Comparison of ENCODE assay signal across 9 cellular contexts in genomic region chr3:56921573-56922571, GRCh38.
DNase-seq lines count a peak whose midpoint lies in the region; ATAC-seq, FAIRE-seq and TF ChIP-seq lines count a peak whose summit lies in the region.
"Had no signal": no experiment of that assay in that cellular context is flagged by ENCODE, and none has a peak within 500 bp of the region (broad histone marks: within the 10 kb centered on the region; RNA-seq: fewer than 3 reads in every experiment).

No MANE protein-coding gene starts in this region.

- H3K36me3 Mint-ChIP-seq in activated naive CD8-positive, alpha-beta T cell treated with anti-CD3 and anti-CD28 coated beads, Interleukin-2, amount 50 U/mL, for 24 hours (ENCODE audit: low read depth): no peaks in the 10 kb centered on the region
- no peaks in the 10 kb centered on the region for H3K36me3 Mint-ChIP-seq in mesothelial cell of epicardium

- 33% methylated on average over 7 of the region's 7 CpGs for WGBS in right lobe of liver (ENCODE audit: insufficient coverage, low coverage, low lambda C conversion rate, missing lambda C conversion rate)
- WGBS in HepG2 (ENCODE audit: low lambda C conversion rate): 91% methylated on average over 7 of the region's 7 CpGs
- 17 to 18% methylated on average over 7 of the region's 7 CpGs for WGBS in aorta, 2 donors

- H3K9me3 ChIP-seq in right lobe of liver (no peaks in the 10 kb centered on the region), HepG2 (ENCODE audit: low read length) (no peaks in the 10 kb centered on the region), aorta (ENCODE audit: control insufficient read depth, low read length) (no peaks in the 10 kb centered on the region)

- no peaks in the 10 kb centered on the region for H3K9me3 Mint-ChIP-seq in activated naive CD8-positive, alpha-beta T cell treated with anti-CD3 and anti-CD28 coated beads, Interleukin-2, amount 50 U/mL, for 24 hours
- H3K9me3 Mint-ChIP-seq in mesothelial cell of epicardium: no peaks in the 10 kb centered on the region

- POLR2A ChIA-PET in HepG2 (lab: Yijun Ruan, JAX): no interaction called here

- no TSS peak for BruUV-seq in HepG2 (replicated peaks; lab: Mats Ljungman, UMichigan)

- peaks cover 94% of the 10 kb centered on the region for H3K4me1 Mint-ChIP-seq in activated naive CD8-positive, alpha-beta T cell treated with anti-CD3 and anti-CD28 coated beads, Interleukin-2, amount 50 U/mL, for 24 hours
- peaks cover 57% of the 10 kb centered on the region for H3K4me1 Mint-ChIP-seq in mesothelial cell of epicardium

- TF ChIP-seq POLR2A in right lobe of liver (IDR thresholded peaks at IDR 0.05): no peak
- no peak for TF ChIP-seq POLR2A in HepG2 (IDR thresholded peaks at IDR 0.05; ENCODE audit: insufficient read depth in 1 of 2, low read depth in 2 of 2, low read length in 2 of 2)

- FAIRE-seq in HepG2 (lab: Jason Lieb, UNC): no peak

- H3K27ac ChIP-seq in right lobe of liver (peak overlapping the region in 2 of 3 donors; percentile 0 to 3), HepG2 (ENCODE audit: extremely low read length, insufficient read depth, low read length) (no peak overlapping the region), aorta (ENCODE audit: low read depth in 1 of 2, low read length in 2 of 2) (peak overlapping the region; percentile 17 to 22)

- no peak overlapping the region for H3K4me3 ChIP-seq in right lobe of liver
- no peak overlapping the region for H3K4me3 ChIP-seq in HepG2 (replicated peaks in 1 of 3; ENCODE audit: insufficient read depth in 1 of 3, low read depth in 2 of 3, low read length in 3 of 3)
- H3K4me3 ChIP-seq in aorta (ENCODE audit: low read length in 2 of 2): no peak overlapping the region

- peak overlapping the region; percentile 78 for H3K27ac Mint-ChIP-seq in activated naive CD8-positive, alpha-beta T cell treated with anti-CD3 and anti-CD28 coated beads, Interleukin-2, amount 50 U/mL, for 24 hours
- H3K27ac Mint-ChIP-seq in mesothelial cell of epicardium: peak overlapping the region; percentile 91

- CTCF ChIA-PET in HepG2 (lab: Yijun Ruan, JAX; ENCODE audit: low intra/inter-chr PET ratio, low total read pairs): no interaction called here

- H3K79me2 ChIP-seq in HepG2 (ENCODE audit: insufficient read depth, low read length): no peaks in the 10 kb centered on the region

- intact Hi-C loops in right lobe of liver (cut with DNase I): no loop called here
- intact Hi-C loops in HepG2 (cut with micrococcal nuclease; ENCODE audit: unreplicated experiment): no loop called here
- intact Hi-C loops in aorta (cut with DNase I): loop anchor here in 1 of 2 donors (5.0 kb wide), 1 partner anchor 60 kb away; no protein-coding TSS in a partner anchor

- H3K9ac ChIP-seq in HepG2 (ENCODE audit: insufficient read depth, low read depth, low read length): no peak overlapping the region

- no peak for TF ChIP-seq CTCF in right lobe of liver (IDR thresholded peaks at IDR 0.05)
- no peak for TF ChIP-seq CTCF in HepG2 (CRISPR knock-in tag; IDR thresholded peaks at IDR 0.05)
- TF ChIP-seq CTCF in mesothelial cell of epicardium (IDR thresholded peaks at IDR 0.05; ENCODE audit: unreplicated experiment): no peak

- TF ChIP-seq EP300 in HepG2 (IDR thresholded peaks at IDR 0.05; ENCODE audit: low read depth in 2 of 2, low read length in 2 of 2) (no peak), HepG2 (CRISPR knock-in tag; IDR thresholded peaks at IDR 0.05; ENCODE audit: borderline replicate concordance) (no peak)

- H3K27me3 ChIP-seq in right lobe of liver (no peaks in the 10 kb centered on the region), HepG2 (ENCODE audit: control insufficient read depth in 1 of 2, insufficient read depth in 2 of 2, low read length in 2 of 2) (no peaks in the 10 kb centered on the region), aorta (ENCODE audit: control insufficient read depth in 1 of 2, insufficient read depth in 2 of 2, low read length in 1 of 2) (no peaks in the 10 kb centered on the region)

- H3K4me3 Mint-ChIP-seq in activated naive CD8-positive, alpha-beta T cell treated with anti-CD3 and anti-CD28 coated beads, Interleukin-2, amount 50 U/mL, for 24 hours: peak overlapping the region; percentile 56
- H3K4me3 Mint-ChIP-seq in mesothelial cell of epicardium: no peak overlapping the region

- H3K36me3 ChIP-seq in right lobe of liver: no peaks in the 10 kb centered on the region
- no peaks in the 10 kb centered on the region for H3K36me3 ChIP-seq in HepG2 (replicated peaks in 1 of 2; ENCODE audit: control insufficient read depth in 1 of 2, insufficient read depth in 2 of 2, low read length in 2 of 2)
- H3K36me3 ChIP-seq in aorta (ENCODE audit: control insufficient read depth in 1 of 2, insufficient read depth in 2 of 2, low read length in 1 of 2): no peaks in the 10 kb centered on the region

- H3K27me3 Mint-ChIP-seq in activated naive CD8-positive, alpha-beta T cell treated with anti-CD3 and anti-CD28 coated beads, Interleukin-2, amount 50 U/mL, for 24 hours: no peaks in the 10 kb centered on the region
- H3K27me3 Mint-ChIP-seq in mesothelial cell of epicardium (ENCODE audit: low read depth): peaks cover 3% of the 10 kb centered on the region

- peak in 1 of 4 donors; percentile 23 for ATAC-seq in right lobe of liver
- ATAC-seq in HepG2: no peak
- ATAC-seq in activated naive CD8-positive, alpha-beta T cell treated with anti-CD3 and anti-CD28 coated beads, Interleukin-2, amount 50 U/mL, for 24 hours: peak; percentile 27
- ATAC-seq in aorta (ENCODE audit: low FRiP score): no peak
- ATAC-seq in HG03457 (IDR thresholded peaks at IDR 0.05; ENCODE audit: unreplicated experiment): no peak

- in situ Hi-C loops in HepG2 (cut with HindIII; ENCODE audit: extremely low pct_ligation_motif_present, low pct_unique_long_range_greater_than_20kb): no loop called here

- no peak overlapping the region for H3K4me2 ChIP-seq in HepG2 (ENCODE audit: low read depth, low read length)

- no peaks in the 10 kb centered on the region for H4K20me1 ChIP-seq in HepG2 (ENCODE audit: insufficient read depth, low read length)

- no peak for TF ChIP-seq RAD21 in HepG2 (CRISPR knock-in tag; IDR thresholded peaks at IDR 0.05)

- no peak overlapping the region for H2AFZ ChIP-seq in HepG2 (ENCODE audit: low read length)

- no peak for DNase-seq in right lobe of liver
- DNase-seq in HepG2 (ENCODE audit: low spot score): no peak
- peak; percentile 34 for DNase-seq in activated naive CD8-positive, alpha-beta T cell treated with anti-CD3 and anti-CD28 coated beads, Interleukin-2, amount 50 U/mL, for 24 hours
- no peak for DNase-seq in mesothelial cell of epicardium (ENCODE audit: low spot score in 2 of 2, unreplicated experiment in 2 of 2)
- DNase-seq in aorta: peak in 1 of 2 donors; percentile 59
- DNase-seq in retina: no peak
- DNase-seq in SIG-M5 treated with dmso at 0.1 percent for 504 hours (lab: John Stamatoyannopoulos, UW; ENCODE audit: unreplicated experiment): no peak
- DNase-seq: NCI-H1048 had no signal

- H3K4me1 ChIP-seq in right lobe of liver (peaks cover 0 to 3% (median 0%) of the 10 kb centered on the region in 4 donors), HepG2 (ENCODE audit: insufficient read depth, low read length) (no peaks in the 10 kb centered on the region), aorta (ENCODE audit: control insufficient read depth in 1 of 2, insufficient read depth in 2 of 2, low read length in 2 of 2) (no peaks in the 10 kb centered on the region)

TF ChIP-seq in HepG2, 621 proteins besides CTCF, POLR2A, EP300 and RAD21:
- TF ChIP-seq GFI1 (CRISPR knock-in tag; IDR thresholded peaks at IDR 0.05; ENCODE audit: borderline replicate concordance): no peak
- TF ChIP-seq ZMYM3 (CRISPR knock-in tag; IDR thresholded peaks at IDR 0.05): no peak
- TF ChIP-seq IRX3 (CRISPR knock-in tag; IDR thresholded peaks at IDR 0.05; ENCODE audit: borderline replicate concordance, low read depth): no peak
- no peak for TF ChIP-seq FOXP4 (CRISPR knock-in tag; IDR thresholded peaks at IDR 0.05)
- no peak for TF ChIP-seq POGK (CRISPR knock-in tag; conservative IDR thresholded peaks at IDR 0.05)
- no peak for TF ChIP-seq ZSCAN12 (CRISPR knock-in tag; IDR thresholded peaks at IDR 0.05)
- TF ChIP-seq ZNF598 (CRISPR knock-in tag; IDR thresholded peaks at IDR 0.05; ENCODE audit: borderline replicate concordance): no peak
- no peak for TF ChIP-seq ZC3H4 (CRISPR knock-in tag; IDR thresholded peaks at IDR 0.05; ENCODE audit: borderline replicate concordance)
- TF ChIP-seq SP5 (CRISPR knock-in tag; IDR thresholded peaks at IDR 0.05; ENCODE audit: borderline replicate concordance, low read depth): no peak
- no peak for TF ChIP-seq HNRNPUL1 (IDR thresholded peaks at IDR 0.05; ENCODE audit: low read depth, low read length)
